In genomic region chr4:69115151-69115850, GRCh38 we compare ENCODE assay signal across 7 cellular contexts. TPM values are rescaled to one million over a fixed set of nuclear protein-coding genes. Genes with fewer than 3 reads are reported as not detected.
"Had no signal": no experiment of that assay in that cellular context is flagged by ENCODE, and none has a peak within 500 bp of the region (broad histone marks: within the 10 kb centered on the region; RNA-seq: fewer than 3 reads in every experiment).

No MANE protein-coding gene starts in this region.

RNA-seq across cellular contexts. Expression of gene UGT2B7, which starts 19.0 kb away (rescaled TPM):
- total RNA-seq: MCF 10A, NCI-H460, OCI-LY7, PC-9, Right ventricle myocardium inferior, RPMI7951, SJCRH30 had no signal
